Comparison of ENCODE assay signal across 29 cellular contexts in the genomic region with DNA sequence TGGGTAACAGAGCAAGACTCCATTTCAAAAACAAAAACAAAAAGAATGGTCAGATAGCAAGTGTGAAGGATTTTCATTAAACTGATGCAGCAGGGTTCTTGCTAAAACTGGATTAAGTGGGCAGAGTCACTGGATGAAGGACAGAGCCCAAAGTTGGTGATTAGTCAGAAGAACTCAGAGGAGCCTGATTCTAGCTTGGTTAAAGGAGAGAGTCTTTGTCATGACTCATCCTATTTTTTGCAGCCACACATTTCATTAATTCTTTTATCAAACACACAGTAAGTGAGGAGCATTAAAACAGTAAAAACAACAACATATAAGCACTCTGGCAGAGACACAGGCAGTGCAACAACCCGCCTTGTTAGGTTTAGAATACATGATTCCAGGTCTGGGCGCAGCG. TPM values are rescaled to one million over a fixed set of nuclear protein-coding genes. Genes with fewer than 3 reads are reported as not detected.
A peak's percentile ranks its signal among the peaks of the same experiment; 100 is the strongest.
DNase-seq lines count a peak whose midpoint lies in the region; ATAC-seq, FAIRE-seq and TF ChIP-seq lines count a peak whose summit lies in the region.
"Had no signal": no experiment of that assay in that cellular context is flagged by ENCODE, and none has a peak within 500 bp of the region (broad histone marks: within the 10 kb centered on the region; RNA-seq: fewer than 3 reads in every experiment).

No MANE protein-coding gene starts in this region.

- no peaks in the 10 kb centered on the region for H3K36me3 Mint-ChIP-seq in activated CD8-positive, alpha-beta T cell treated with anti-CD3 and anti-CD28 coated beads for 36 hours (ENCODE audit: low read depth)
- H3K36me3 Mint-ChIP-seq: CD8-positive, alpha-beta T cell; IgD-negative memory B cell had no signal

- POLR2A ChIA-PET in activated CD8-positive, alpha-beta T cell treated with anti-CD3 and anti-CD28 coated beads for 36 hours (lab: Charles Lee) = no interaction called here

- no peak overlapping the region for H3K9ac ChIP-seq in mammary epithelial cell (ENCODE audit: insufficient read depth, low read length)
- H3K9ac ChIP-seq: parathyroid adenoma had no signal

- H3K4me1 ChIP-seq in mammary epithelial cell (ENCODE audit: insufficient read depth, low read length) (no peaks in the 10 kb centered on the region), spleen (no peaks in the 10 kb centered on the region), Peyer's patch (no peaks in the 10 kb centered on the region)
- H3K4me1 ChIP-seq: parathyroid adenoma, SJSA1, tibial artery had no signal

- no peak overlapping the region for H3K27ac Mint-ChIP-seq in activated CD8-positive, alpha-beta T cell treated with anti-CD3 and anti-CD28 coated beads for 36 hours
- H3K27ac Mint-ChIP-seq: activated naive CD8-positive, alpha-beta T cell treated with anti-CD3 and anti-CD28 coated beads, Interleukin-2, amount 50 U/mL, for 24 hours; activated T-cell treated with anti-CD3 and anti-CD28 coated beads, Interleukin-2, amount 50 U/mL, for 24 hours; CD8-positive, alpha-beta T cell; T-helper 17 cell had no signal

- no peaks in the 10 kb centered on the region for H3K79me2 ChIP-seq in mammary epithelial cell (ENCODE audit: insufficient read depth, low read length)
- H3K79me2 ChIP-seq: parathyroid adenoma had no signal

- TF ChIP-seq POLR2A in spleen (IDR thresholded peaks at IDR 0.05) (no peak), Peyer's patch (IDR thresholded peaks at IDR 0.05) (no peak)

- H3K9me3 Mint-ChIP-seq in activated CD8-positive, alpha-beta T cell treated with anti-CD3 and anti-CD28 coated beads for 36 hours = no peaks in the 10 kb centered on the region
- H3K9me3 Mint-ChIP-seq: activated naive CD8-positive, alpha-beta T cell treated with anti-CD3 and anti-CD28 coated beads, Interleukin-2, amount 50 U/mL, for 24 hours; activated T-cell treated with anti-CD3 and anti-CD28 coated beads, Interleukin-2, amount 50 U/mL, for 24 hours; CD8-positive, alpha-beta T cell; H9; stimulated activated naive CD8-positive, alpha-beta T cell treated with anti-CD3 and anti-CD28 coated beads, Interleukin-15, amount 100 ng/mL, for 72 hours had no signal

- H3K4me1 Mint-ChIP-seq in activated CD8-positive, alpha-beta T cell treated with anti-CD3 and anti-CD28 coated beads for 36 hours (ENCODE audit: low read depth) = no peaks in the 10 kb centered on the region
- H3K4me1 Mint-ChIP-seq: activated naive CD8-positive, alpha-beta T cell treated with anti-CD3 and anti-CD28 coated beads, Interleukin-2, amount 50 U/mL, for 24 hours; IgD-negative memory B cell; stimulated activated naive CD8-positive, alpha-beta T cell treated with anti-CD3 and anti-CD28 coated beads, Interleukin-15, amount 100 ng/mL, for 72 hours; T-helper 17 cell had no signal

- no peak overlapping the region for H3K4me2 ChIP-seq in mammary epithelial cell (ENCODE audit: insufficient read depth, low read depth, low read length)

- DNase-seq in EH (ENCODE audit: low read depth) (peak; percentile 43), LHCN-M2 (ENCODE audit: low read depth) (peak; percentile 26), mammary epithelial cell (peak; percentile 63), kidney tubule cell (ENCODE audit: low spot score) (peak; percentile 10), spleen (no peak), RCC 7860 (ENCODE audit: low spot score) (no peak), Peyer's patch (no peak)
- no peak for DNase-seq in activated CD8-positive, alpha-beta T cell treated with anti-CD3 and anti-CD28 coated beads for 36 hours
- DNase-seq: activated CD8-positive, alpha-beta memory T cell treated with anti-CD3 and anti-CD28 coated beads for 24 hours; activated gamma-delta T cell treated with Interleukin-2 at 50 U/mL for 16 hours; activated naive CD8-positive, alpha-beta T cell treated with anti-CD3 and anti-CD28 coated beads, Interleukin-2, amount 50 U/mL, for 24 hours; activated T-cell treated with anti-CD3 and anti-CD28 coated beads, Interleukin-2, amount 50 U/mL, for 24 hours; CD8-positive, alpha-beta T cell; H9; kidney; MM.1S; NCI-H1417 treated with DMSO at 0.1 percent for 48 hours; NCI-H2081 treated with DMSO at 0.1 percent for 48 hours; NCI-H82; sigmoid colon; stimulated activated naive CD8-positive, alpha-beta T cell treated with anti-CD3 and anti-CD28 coated beads, Interleukin-15, amount 100 ng/mL, for 72 hours; T-helper 17 cell; tibial artery had no signal

- H3K27ac ChIP-seq in mammary epithelial cell (ENCODE audit: insufficient read depth, low read depth, low read length) = no peak overlapping the region
- H3K27ac ChIP-seq in spleen = no peak overlapping the region
- H3K27ac ChIP-seq in Peyer's patch = no peak overlapping the region
- H3K27ac ChIP-seq: coronary artery, HL-60, parathyroid adenoma, sigmoid colon, SJSA1, tibial artery had no signal

- dilution Hi-C loops in mammary epithelial cell (cut with HindIII; ENCODE audit: low sequenced_read_pairs) = no loop called here

- no peaks in the 10 kb centered on the region for H4K20me1 ChIP-seq in mammary epithelial cell (ENCODE audit: insufficient read depth, low read length)

- H3K9me3 ChIP-seq in mammary epithelial cell (replicated peaks; ENCODE audit: insufficient read depth, low read length) (no peaks in the 10 kb centered on the region), spleen (no peaks in the 10 kb centered on the region), Peyer's patch (no peaks in the 10 kb centered on the region)
- H3K9me3 ChIP-seq: sigmoid colon, SJSA1, tibial artery had no signal

- no peak overlapping the region for H2AFZ ChIP-seq in mammary epithelial cell (ENCODE audit: low read depth, low read length)
- H2AFZ ChIP-seq: parathyroid adenoma had no signal

- no peak overlapping the region for H3K4me3 Mint-ChIP-seq in activated CD8-positive, alpha-beta T cell treated with anti-CD3 and anti-CD28 coated beads for 36 hours
- H3K4me3 Mint-ChIP-seq: activated naive CD8-positive, alpha-beta T cell treated with anti-CD3 and anti-CD28 coated beads, Interleukin-2, amount 50 U/mL, for 24 hours; activated T-cell treated with anti-CD3 and anti-CD28 coated beads, Interleukin-2, amount 50 U/mL, for 24 hours; CD8-positive, alpha-beta T cell; H9; IgD-negative memory B cell; stimulated activated naive CD8-positive, alpha-beta T cell treated with anti-CD3 and anti-CD28 coated beads, Interleukin-15, amount 100 ng/mL, for 72 hours; T-helper 17 cell had no signal

- TF ChIP-seq CTCF in mammary epithelial cell (conservative IDR thresholded peaks at IDR 0.05 in 1 of 2, IDR thresholded peaks at IDR 0.05 in 1 of 2; ENCODE audit: extremely low read depth in 1 of 2, insufficient read depth in 1 of 2, low read depth in 1 of 2, low read length in 2 of 2) (no peak), spleen (IDR thresholded peaks at IDR 0.05 in 8 of 11, conservative IDR thresholded peaks at IDR 0.05 in 3 of 11) (no peak), Peyer's patch (IDR thresholded peaks at IDR 0.05) (no peak)
- TF ChIP-seq CTCF in activated CD8-positive, alpha-beta T cell treated with anti-CD3 and anti-CD28 coated beads for 36 hours (IDR thresholded peaks at IDR 0.05) = no peak

- no peaks in the 10 kb centered on the region for H3K36me3 ChIP-seq in mammary epithelial cell (ENCODE audit: insufficient read depth, low read length)
- no peaks in the 10 kb centered on the region for H3K36me3 ChIP-seq in spleen
- H3K36me3 ChIP-seq in Peyer's patch = no peaks in the 10 kb centered on the region
- H3K36me3 ChIP-seq: sigmoid colon, SJSA1, tibial artery had no signal

- intact Hi-C loops in mammary epithelial cell (cut with micrococcal nuclease) (no loop called here), spleen (cut with DNase I; ENCODE audit: low total_unique reads) (no loop called here)
- intact Hi-C loops in activated CD8-positive, alpha-beta T cell treated with anti-CD3 and anti-CD28 coated beads for 36 hours (cut with micrococcal nuclease) = no loop called here

- ATAC-seq in activated CD8-positive, alpha-beta T cell treated with anti-CD3 and anti-CD28 coated beads for 36 hours = no peak
- ATAC-seq: activated naive CD8-positive, alpha-beta T cell treated with anti-CD3 and anti-CD28 coated beads, Interleukin-2, amount 50 U/mL, for 24 hours; CD8-positive, alpha-beta T cell; stimulated activated naive CD8-positive, alpha-beta T cell treated with anti-CD3 and anti-CD28 coated beads, Interleukin-15, amount 100 ng/mL, for 72 hours; T-helper 17 cell had no signal

- no peaks in the 10 kb centered on the region for H3K27me3 ChIP-seq in mammary epithelial cell (ENCODE audit: insufficient read depth, low read length)
- no peaks in the 10 kb centered on the region for H3K27me3 ChIP-seq in spleen (replicated peaks in 1 of 7)
- no peaks in the 10 kb centered on the region for H3K27me3 ChIP-seq in Peyer's patch
- H3K27me3 ChIP-seq: sigmoid colon, SJSA1, tibial artery had no signal

- CTCF ChIA-PET in mammary epithelial cell (lab: Charles Lee; ENCODE audit: low non-redundant PET) = no interaction called here
- CTCF ChIA-PET in activated CD8-positive, alpha-beta T cell treated with anti-CD3 and anti-CD28 coated beads for 36 hours (lab: Charles Lee) = interaction anchor here (0.6 kb wide), 1 partner anchor 66 kb away, joined by 3 read pairs; no protein-coding TSS in a partner anchor

- FAIRE-seq in RCC 7860 (lab: Jason Lieb, UNC) = no peak
- FAIRE-seq: kidney had no signal

- H3K27me3 Mint-ChIP-seq in activated CD8-positive, alpha-beta T cell treated with anti-CD3 and anti-CD28 coated beads for 36 hours = no peaks in the 10 kb centered on the region
- H3K27me3 Mint-ChIP-seq: activated T-cell treated with anti-CD3 and anti-CD28 coated beads, Interleukin-2, amount 50 U/mL, for 24 hours; IgD-negative memory B cell; stimulated activated naive CD8-positive, alpha-beta T cell treated with anti-CD3 and anti-CD28 coated beads, Interleukin-15, amount 100 ng/mL, for 72 hours; T-helper 17 cell had no signal

- in situ Hi-C loops in mammary epithelial cell (cut with MboI; ENCODE audit: low sequenced_read_pairs in 2 of 2) = no loop called here

- no peak overlapping the region for H3K4me3 ChIP-seq in mammary epithelial cell (replicated peaks in 1 of 3; ENCODE audit: insufficient read depth in 1 of 3, low read depth in 2 of 3, low read length in 3 of 3)
- no peak overlapping the region for H3K4me3 ChIP-seq in spleen
- no peak overlapping the region for H3K4me3 ChIP-seq in Peyer's patch
- H3K4me3 ChIP-seq: coronary artery, lung, sigmoid colon, SJSA1, tibial artery had no signal

- WGBS in mammary epithelial cell (ENCODE audit: low coverage, missing lambda C conversion rate) = 89% methylated on average over 3 of the region's 3 CpGs
- 93 to 97% (median 96%) methylated on average over 3 of the region's 3 CpGs for WGBS in spleen, 5 donors

- no TSS peak for BruUV-seq in mammary epithelial cell (replicated peaks; lab: Mats Ljungman, UMichigan)

RNA-seq across cellular contexts. Expression of a gene that starts 56.0 kb away (rescaled TPM):
- total RNA-seq in LHCN-M2 (2014; rRNA removed) (not detected in 2 replicates), mammary epithelial cell (10 to 100 TPM; 17.8 to 20.2 TPM), spleen (1 to 10 TPM; 1.4 to 7.4 (median 2.6) TPM), Peyer's patch (not detected)
- polyA plus RNA-seq in LHCN-M2 (2012) = 0.04 TPM
- polyA plus RNA-seq in mammary epithelial cell (8.4 TPM), spleen (under 1 TPM; 0.22 to 0.42 (median 0.41) TPM)
- 11.3 TPM for polyA minus RNA-seq in mammary epithelial cell
- total RNA-seq in activated CD8-positive, alpha-beta T cell treated with anti-CD3 and anti-CD28 coated beads for 36 hours = 1 to 10 TPM; 1.7 to 3.0 TPM
- total RNA-seq: SJSA1 had no signal
- polyA plus RNA-seq: IgD-negative memory B cell had no signal

RNA-seq across cellular contexts. Expression of a gene that starts 56.3 kb away (rescaled TPM):
- 2.1 and 2.5 TPM in 2 replicates for total RNA-seq in LHCN-M2 (2014; rRNA removed)
- 0.52 TPM for polyA plus RNA-seq in LHCN-M2 (2012)
- total RNA-seq in mammary epithelial cell = 1 to 10 TPM; 3.5 to 4.0 TPM
- 0.94 TPM for polyA plus RNA-seq in mammary epithelial cell
- polyA minus RNA-seq in mammary epithelial cell = 0.78 TPM
- total RNA-seq in spleen = 10 to 100 TPM; 15.7 to 29.4 (median 18.6) TPM
- polyA plus RNA-seq in spleen = 1 to 10 TPM; 3.9 to 7.9 (median 6.0) TPM
- total RNA-seq in Peyer's patch = 10 to 100 TPM in 1 of 4 donors, 1 to 10 TPM in 3; 5.2 to 44.6 (median 7.9) TPM
- total RNA-seq in activated CD8-positive, alpha-beta T cell treated with anti-CD3 and anti-CD28 coated beads for 36 hours = 1 to 10 TPM; 1.9 to 2.0 TPM

Comparison
In these comparisons a context has a peak if more than half of its experiments do, and no peak if none do; other contexts are left out.
1. DNase-seq: peak in EH (single experiment), LHCN-M2 (single experiment), mammary epithelial cell (single experiment) and kidney tubule cell (single experiment); none in spleen (single experiment), RCC 7860 (single experiment), Peyer's patch (0 of 3) and activated CD8-positive, alpha-beta T cell treated with anti-CD3 and anti-CD28 coated beads for 36 hours (single experiment).